In the genomic region with DNA sequence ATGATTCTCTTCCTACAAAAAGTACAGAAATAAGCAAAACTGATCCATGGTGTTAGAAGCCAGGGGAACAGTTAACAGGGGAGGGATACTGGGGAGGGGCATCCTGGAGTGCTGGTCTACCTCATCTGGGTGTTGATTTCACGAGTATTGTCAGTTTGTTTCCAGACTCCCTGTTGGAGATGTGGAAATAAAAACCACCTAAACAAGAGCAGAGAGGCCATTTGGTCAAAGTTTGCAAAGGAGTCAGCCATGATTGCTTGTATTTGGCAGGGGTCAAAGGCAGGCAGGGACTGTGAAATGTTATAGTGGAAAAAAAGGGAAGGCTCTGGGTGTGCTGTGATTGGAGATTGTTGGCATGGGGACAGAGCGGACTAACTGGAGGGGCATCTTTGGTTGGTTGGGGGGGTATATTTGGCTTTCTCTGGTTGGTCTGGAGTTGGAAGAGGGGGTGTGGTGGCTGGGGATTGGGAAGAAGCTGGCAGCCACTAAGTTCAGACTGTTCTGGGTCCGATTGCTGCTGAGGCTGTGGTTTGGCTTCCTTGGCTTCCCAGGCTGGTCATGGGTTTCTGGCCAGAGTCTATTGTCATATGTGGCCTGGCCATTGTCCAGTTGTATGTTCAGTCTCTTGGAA, we compare ENCODE assay signal across 1 cellular context.
A peak's percentile ranks its signal among the peaks of the same experiment; 100 is the strongest.
TF ChIP-seq lines count a peak whose summit lies in the region.

No MANE protein-coding gene starts in this region.

TF ChIP-seq in HepG2, 621 proteins besides CTCF, POLR2A, EP300 and RAD21:
- no peak for TF ChIP-seq RELA (CRISPR knock-in tag; IDR thresholded peaks at IDR 0.05)
- TF ChIP-seq SIN3B (IDR thresholded peaks at IDR 0.05; ENCODE audit: low read length) = no peak
- no peak for TF ChIP-seq ZIK1 (CRISPR knock-in tag; IDR thresholded peaks at IDR 0.05; ENCODE audit: borderline replicate concordance, low read depth)
- no peak for TF ChIP-seq TBL1XR1 (IDR thresholded peaks at IDR 0.05; ENCODE audit: borderline replicate concordance, low read length, partially characterized antibody)
- no peak for TF ChIP-seq MAZ (IDR thresholded peaks at IDR 0.05; ENCODE audit: borderline replicate concordance, low read depth, low read length)
- no peak for TF ChIP-seq MAZ (CRISPR knock-in tag; IDR thresholded peaks at IDR 0.05; ENCODE audit: low read depth)
- TF ChIP-seq, protein P1, sequence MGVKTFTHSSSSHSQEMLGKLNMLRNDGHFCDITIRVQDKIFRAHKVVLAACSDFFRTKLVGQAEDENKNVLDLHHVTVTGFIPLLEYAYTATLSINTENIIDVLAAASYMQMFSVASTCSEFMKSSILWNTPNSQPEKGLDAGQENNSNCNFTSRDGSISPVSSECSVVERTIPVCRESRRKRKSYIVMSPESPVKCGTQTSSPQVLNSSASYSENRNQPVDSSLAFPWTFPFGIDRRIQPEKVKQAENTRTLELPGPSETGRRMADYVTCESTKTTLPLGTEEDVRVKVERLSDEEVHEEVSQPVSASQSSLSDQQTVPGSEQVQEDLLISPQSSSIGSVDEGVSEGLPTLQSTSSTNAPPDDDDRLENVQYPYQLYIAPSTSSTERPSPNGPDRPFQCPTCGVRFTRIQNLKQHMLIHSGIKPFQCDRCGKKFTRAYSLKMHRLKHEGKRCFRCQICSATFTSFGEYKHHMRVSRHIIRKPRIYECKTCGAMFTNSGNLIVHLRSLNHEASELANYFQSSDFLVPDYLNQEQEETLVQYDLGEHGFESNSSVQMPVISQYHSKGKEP (CRISPR knock-in tag; IDR thresholded peaks at IDR 0.05) = no peak
- TF ChIP-seq ZNF619 (CRISPR knock-in tag; IDR thresholded peaks at IDR 0.05) = 0 out of 2 replicates have a peak, but pooled peaks have one; percentile 13
- TF ChIP-seq, protein P2, sequence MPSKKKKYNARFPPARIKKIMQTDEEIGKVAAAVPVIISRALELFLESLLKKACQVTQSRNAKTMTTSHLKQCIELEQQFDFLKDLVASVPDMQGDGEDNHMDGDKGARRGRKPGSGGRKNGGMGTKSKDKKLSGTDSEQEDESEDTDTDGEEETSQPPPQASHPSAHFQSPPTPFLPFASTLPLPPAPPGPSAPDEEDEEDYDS (CRISPR knock-in tag; IDR thresholded peaks at IDR 0.05) = no peak
- TF ChIP-seq, protein P3, sequence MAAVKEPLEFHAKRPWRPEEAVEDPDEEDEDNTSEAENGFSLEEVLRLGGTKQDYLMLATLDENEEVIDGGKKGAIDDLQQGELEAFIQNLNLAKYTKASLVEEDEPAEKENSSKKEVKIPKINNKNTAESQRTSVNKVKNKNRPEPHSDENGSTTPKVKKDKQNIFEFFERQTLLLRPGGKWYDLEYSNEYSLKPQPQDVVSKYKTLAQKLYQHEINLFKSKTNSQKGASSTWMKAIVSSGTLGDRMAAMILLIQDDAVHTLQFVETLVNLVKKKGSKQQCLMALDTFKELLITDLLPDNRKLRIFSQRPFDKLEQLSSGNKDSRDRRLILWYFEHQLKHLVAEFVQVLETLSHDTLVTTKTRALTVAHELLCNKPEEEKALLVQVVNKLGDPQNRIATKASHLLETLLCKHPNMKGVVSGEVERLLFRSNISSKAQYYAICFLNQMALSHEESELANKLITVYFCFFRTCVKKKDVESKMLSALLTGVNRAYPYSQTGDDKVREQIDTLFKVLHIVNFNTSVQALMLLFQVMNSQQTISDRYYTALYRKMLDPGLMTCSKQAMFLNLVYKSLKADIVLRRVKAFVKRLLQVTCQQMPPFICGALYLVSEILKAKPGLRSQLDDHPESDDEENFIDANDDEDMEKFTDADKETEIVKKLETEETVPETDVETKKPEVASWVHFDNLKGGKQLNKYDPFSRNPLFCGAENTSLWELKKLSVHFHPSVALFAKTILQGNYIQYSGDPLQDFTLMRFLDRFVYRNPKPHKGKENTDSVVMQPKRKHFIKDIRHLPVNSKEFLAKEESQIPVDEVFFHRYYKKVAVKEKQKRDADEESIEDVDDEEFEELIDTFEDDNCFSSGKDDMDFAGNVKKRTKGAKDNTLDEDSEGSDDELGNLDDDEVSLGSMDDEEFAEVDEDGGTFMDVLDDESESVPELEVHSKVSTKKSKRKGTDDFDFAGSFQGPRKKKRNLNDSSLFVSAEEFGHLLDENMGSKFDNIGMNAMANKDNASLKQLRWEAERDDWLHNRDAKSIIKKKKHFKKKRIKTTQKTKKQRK (IDR thresholded peaks at IDR 0.05; ENCODE audit: low read length) = no peak
- no peak for TF ChIP-seq RCOR2 (CRISPR knock-in tag; IDR thresholded peaks at IDR 0.05)
- TF ChIP-seq SETDB1 (CRISPR knock-in tag; IDR thresholded peaks at IDR 0.05; ENCODE audit: borderline replicate concordance) = no peak
- no peak for TF ChIP-seq FOSL1 (CRISPR knock-in tag; IDR thresholded peaks at IDR 0.05; ENCODE audit: borderline replicate concordance)
- peak; percentile 73 for TF ChIP-seq RBM22 (optimal IDR thresholded peaks at IDR 0.05; ENCODE audit: low read length)
- no peak for TF ChIP-seq ARNT2 (CRISPR knock-in tag; IDR thresholded peaks at IDR 0.05; ENCODE audit: low read depth)
- no peak for TF ChIP-seq EEA1 (CRISPR knock-in tag; IDR thresholded peaks at IDR 0.05; ENCODE audit: borderline replicate concordance)
- TF ChIP-seq NR2F2 (IDR thresholded peaks at IDR 0.05; ENCODE audit: borderline replicate concordance, low read depth) = no peak
- no peak for TF ChIP-seq ZBTB42 (CRISPR knock-in tag; IDR thresholded peaks at IDR 0.05)
- peak; percentile 4; the same call in 1 of the 2 replicates for TF ChIP-seq ZSCAN30 (CRISPR knock-in tag; IDR thresholded peaks at IDR 0.05)
- TF ChIP-seq AGO2 (optimal IDR thresholded peaks at IDR 0.05; ENCODE audit: low read depth, low read length) = peak; percentile 46
- no peak for TF ChIP-seq CREB1 (IDR thresholded peaks at IDR 0.05)
- no peak for TF ChIP-seq CREB1 (CRISPR knock-in tag; IDR thresholded peaks at IDR 0.05)
- TF ChIP-seq SP4 (CRISPR knock-in tag; IDR thresholded peaks at IDR 0.05) = no peak
- TF ChIP-seq SP1 (IDR thresholded peaks at IDR 0.05) = no peak
- no peak for TF ChIP-seq SP1 (CRISPR knock-in tag; IDR thresholded peaks at IDR 0.05)
- TF ChIP-seq SMYD3 (CRISPR knock-in tag; IDR thresholded peaks at IDR 0.05) = no peak
- TF ChIP-seq KDM3A (CRISPR knock-in tag; IDR thresholded peaks at IDR 0.05; ENCODE audit: low read depth) = no peak
- TF ChIP-seq PAX8 (CRISPR knock-in tag; IDR thresholded peaks at IDR 0.05; ENCODE audit: borderline replicate concordance) = no peak
- TF ChIP-seq ZSCAN12 (CRISPR knock-in tag; IDR thresholded peaks at IDR 0.05) = no peak
- TF ChIP-seq HNF4G (IDR thresholded peaks at IDR 0.05; ENCODE audit: borderline replicate concordance, low read depth, low read length) = no peak
- TF ChIP-seq HNF4G (CRISPR knock-in tag; IDR thresholded peaks at IDR 0.05; ENCODE audit: borderline replicate concordance, low read depth) = no peak
- no peak for TF ChIP-seq MBNL3 (CRISPR knock-in tag; conservative IDR thresholded peaks at IDR 0.05)
- peak; percentile 76 for TF ChIP-seq HNRNPH1 (optimal IDR thresholded peaks at IDR 0.05; ENCODE audit: low read depth, low read length)
- TF ChIP-seq, protein P4, sequence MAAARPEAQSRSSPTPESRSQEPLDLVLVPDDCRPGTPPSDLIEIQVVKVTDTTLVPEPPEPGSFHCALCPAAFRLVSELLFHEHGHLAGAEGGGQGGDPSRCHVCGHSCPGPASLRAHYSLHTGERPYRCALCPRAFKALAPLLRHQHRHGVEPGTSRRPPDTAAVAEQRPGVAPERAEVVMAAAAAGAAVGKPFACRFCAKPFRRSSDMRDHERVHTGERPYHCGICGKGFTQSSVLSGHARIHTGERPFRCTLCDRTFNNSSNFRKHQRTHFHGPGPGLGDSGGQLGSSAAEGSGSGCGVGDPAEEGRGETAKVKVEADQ (CRISPR knock-in tag; IDR thresholded peaks at IDR 0.05; ENCODE audit: borderline replicate concordance) = no peak
- TF ChIP-seq, protein P5, sequence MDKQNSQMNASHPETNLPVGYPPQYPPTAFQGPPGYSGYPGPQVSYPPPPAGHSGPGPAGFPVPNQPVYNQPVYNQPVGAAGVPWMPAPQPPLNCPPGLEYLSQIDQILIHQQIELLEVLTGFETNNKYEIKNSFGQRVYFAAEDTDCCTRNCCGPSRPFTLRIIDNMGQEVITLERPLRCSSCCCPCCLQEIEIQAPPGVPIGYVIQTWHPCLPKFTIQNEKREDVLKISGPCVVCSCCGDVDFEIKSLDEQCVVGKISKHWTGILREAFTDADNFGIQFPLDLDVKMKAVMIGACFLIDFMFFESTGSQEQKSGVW (CRISPR knock-in tag; IDR thresholded peaks at IDR 0.05; ENCODE audit: borderline replicate concordance) = no peak
- TF ChIP-seq KLF15 (CRISPR knock-in tag; IDR thresholded peaks at IDR 0.05; ENCODE audit: borderline replicate concordance) = no peak
- no peak for TF ChIP-seq HOXA5 (CRISPR knock-in tag; IDR thresholded peaks at IDR 0.05)
- TF ChIP-seq SSRP1 (CRISPR knock-in tag; IDR thresholded peaks at IDR 0.05) = peak; percentile 21; the same call in 1 of the 2 replicates
- TF ChIP-seq ZNF264 (CRISPR knock-in tag; IDR thresholded peaks at IDR 0.05) = no peak
- no peak for TF ChIP-seq ZNF674 (CRISPR knock-in tag; IDR thresholded peaks at IDR 0.05; ENCODE audit: low read depth)
